9 cellular contexts compared by ENCODE assay signal in genomic region chr3:15050405-15051092, GRCh38. TPM values are rescaled to one million over a fixed set of nuclear protein-coding genes. Genes with fewer than 3 reads are reported as not detected.
DNase-seq lines count a peak whose midpoint lies in the region; ATAC-seq, FAIRE-seq and TF ChIP-seq lines count a peak whose summit lies in the region.
"Had no signal": no experiment of that assay in that cellular context is flagged by ENCODE, and none has a peak within 500 bp of the region (broad histone marks: within the 10 kb centered on the region; RNA-seq: fewer than 3 reads in every experiment).

No MANE protein-coding gene starts in this region.

- no peak overlapping the region for H3K4me3 Mint-ChIP-seq in activated CD8-positive, alpha-beta T cell treated with anti-CD3 and anti-CD28 coated beads for 36 hours
- no peak overlapping the region for H3K4me3 Mint-ChIP-seq in activated naive CD4-positive, alpha-beta T cell treated with anti-CD3 and anti-CD28 coated beads, Interleukin-2, amount 10 ng/mL, durations not matched to agents 7 days and 5 days

- intact Hi-C loops in activated CD8-positive, alpha-beta T cell treated with anti-CD3 and anti-CD28 coated beads for 36 hours (cut with micrococcal nuclease), result no loop called here

- FAIRE-seq in HTR-8/SVneo (lab: Jason Lieb, UNC), result no peak

- no peak for TF ChIP-seq CTCF in GM12865 (IDR thresholded peaks at IDR 0.05; ENCODE audit: insufficient read depth, low read depth, low read length, missing control alignments)
- TF ChIP-seq CTCF in activated CD8-positive, alpha-beta T cell treated with anti-CD3 and anti-CD28 coated beads for 36 hours (IDR thresholded peaks at IDR 0.05), result no peak

- peaks cover 1% of the 10 kb centered on the region for H3K9me3 Mint-ChIP-seq in activated CD8-positive, alpha-beta T cell treated with anti-CD3 and anti-CD28 coated beads for 36 hours
- peaks cover 4% of the 10 kb centered on the region for H3K9me3 Mint-ChIP-seq in activated naive CD4-positive, alpha-beta T cell treated with anti-CD3 and anti-CD28 coated beads, Interleukin-2, amount 10 ng/mL, durations not matched to agents 7 days and 5 days

- CTCF ChIA-PET in activated CD8-positive, alpha-beta T cell treated with anti-CD3 and anti-CD28 coated beads for 36 hours (lab: Charles Lee), result interaction anchor here (0.8 to 2.1 kb wide), 13 partner anchors 13 to 129 kb away, joined by 3 to 14 read pairs (median 4); partner anchors contain the start of gene MRPS25
- CTCF ChIA-PET in activated naive CD4-positive, alpha-beta T cell treated with anti-CD3 and anti-CD28 coated beads, Interleukin-2, amount 10 ng/mL, durations not matched to agents 7 days and 5 days (lab: Charles Lee), result interaction anchor here (1.0 to 1.7 kb wide), 10 partner anchors 12 to 124 kb away, joined by 3 to 9 read pairs (median 4); partner anchors contain the start of gene MRPS25

- in situ Hi-C loops in KBM-7 (cut with MboI; ENCODE audit: low pct_unique_long_range_greater_than_20kb, low sequenced_read_pairs), result no loop called here

- no peak overlapping the region for H3K4me3 ChIP-seq in GM12865 (ENCODE audit: low read depth, low read length)

- POLR2A ChIA-PET in activated CD8-positive, alpha-beta T cell treated with anti-CD3 and anti-CD28 coated beads for 36 hours (lab: Charles Lee), result interaction anchor here (0.6 to 2.5 kb wide), 3 partner anchors 14 to 445 kb away, joined by 3 to 10 read pairs (median 3); partner anchors contain the start of gene MRPS25

- no peaks in the 10 kb centered on the region for H3K27me3 Mint-ChIP-seq in activated CD8-positive, alpha-beta T cell treated with anti-CD3 and anti-CD28 coated beads for 36 hours
- no peaks in the 10 kb centered on the region for H3K27me3 Mint-ChIP-seq in activated naive CD4-positive, alpha-beta T cell treated with anti-CD3 and anti-CD28 coated beads, Interleukin-2, amount 10 ng/mL, durations not matched to agents 7 days and 5 days

- H3K4me1 Mint-ChIP-seq in activated CD8-positive, alpha-beta T cell treated with anti-CD3 and anti-CD28 coated beads for 36 hours (ENCODE audit: low read depth), result peaks cover 47% of the 10 kb centered on the region
- H3K4me1 Mint-ChIP-seq in activated naive CD4-positive, alpha-beta T cell treated with anti-CD3 and anti-CD28 coated beads, Interleukin-2, amount 10 ng/mL, durations not matched to agents 7 days and 5 days, result peaks cover 22% of the 10 kb centered on the region

- peak; percentile 77 for ATAC-seq in GM19452 (IDR thresholded peaks at IDR 0.05; ENCODE audit: unreplicated experiment)
- ATAC-seq in HG03095 (IDR thresholded peaks at IDR 0.05; ENCODE audit: unreplicated experiment), result peak; percentile 75
- no peak for ATAC-seq in activated CD8-positive, alpha-beta T cell treated with anti-CD3 and anti-CD28 coated beads for 36 hours

- H3K36me3 Mint-ChIP-seq in activated CD8-positive, alpha-beta T cell treated with anti-CD3 and anti-CD28 coated beads for 36 hours (ENCODE audit: low read depth), result peaks cover 63% of the 10 kb centered on the region
- H3K36me3 Mint-ChIP-seq in activated naive CD4-positive, alpha-beta T cell treated with anti-CD3 and anti-CD28 coated beads, Interleukin-2, amount 10 ng/mL, durations not matched to agents 7 days and 5 days, result peaks cover 53% of the 10 kb centered on the region

- DNase-seq in GM12865 (ENCODE audit: low read depth) (peak; percentile 88), KBM-7 (no peak), NCI-H345 (lab: John Stamatoyannopoulos, UW) (no peak), HTR-8/SVneo (ENCODE audit: insufficient read length, low spot score) (no peak)
- no peak for DNase-seq in activated CD8-positive, alpha-beta T cell treated with anti-CD3 and anti-CD28 coated beads for 36 hours
- no peak for DNase-seq in activated naive CD4-positive, alpha-beta T cell treated with anti-CD3 and anti-CD28 coated beads, Interleukin-2, amount 10 ng/mL, durations not matched to agents 7 days and 5 days
- DNase-seq: effector CD4-positive, alpha-beta T cell had no signal

- H3K27ac Mint-ChIP-seq in activated CD8-positive, alpha-beta T cell treated with anti-CD3 and anti-CD28 coated beads for 36 hours, result peak overlapping the region; percentile 44
- H3K27ac Mint-ChIP-seq in activated naive CD4-positive, alpha-beta T cell treated with anti-CD3 and anti-CD28 coated beads, Interleukin-2, amount 10 ng/mL, durations not matched to agents 7 days and 5 days, result no peak overlapping the region

RNA-seq across cellular contexts. Expression of gene MRPS25, which starts 14.6 kb away (rescaled TPM):
- total RNA-seq in activated CD8-positive, alpha-beta T cell treated with anti-CD3 and anti-CD28 coated beads for 36 hours, result 10 to 100 TPM; 73.9 to 78.2 TPM

RNA-seq across cellular contexts. Expression of gene RBSN, which starts 48.4 kb away (rescaled TPM):
- total RNA-seq in activated CD8-positive, alpha-beta T cell treated with anti-CD3 and anti-CD28 coated beads for 36 hours, result 10 to 100 TPM; 11.3 to 11.8 TPM
